Comparison of ENCODE assay signal across 28 cellular contexts in genomic region chr2:231751042-231751815, GRCh38. TPM values are rescaled to one million over a fixed set of nuclear protein-coding genes. Genes with fewer than 3 reads are reported as not detected.
DNase-seq lines count a peak whose midpoint lies in the region; ATAC-seq, FAIRE-seq and TF ChIP-seq lines count a peak whose summit lies in the region.
"Had no signal": no experiment of that assay in that cellular context is flagged by ENCODE, and none has a peak within 500 bp of the region (broad histone marks: within the 10 kb centered on the region; RNA-seq: fewer than 3 reads in every experiment).

No MANE protein-coding gene starts in this region.

- DNase-seq in A549 (ENCODE audit: low read depth in 1 of 2, low spot score in 1 of 2) (no peak), WTC11 (ENCODE audit: low spot score) (no peak), RKO (ENCODE audit: low spot score) (no peak), kidney (no peak), kidney tubule cell (ENCODE audit: low spot score) (no peak)
- DNase-seq: 8988T; AML-193; Caco-2; Calu3; CD4-positive, alpha-beta T cell; CD8-positive, alpha-beta T cell; DMS 273 treated with DMSO at 0.1 percent for 48 hours; DMS153; DMS53; DMS79; DND-41; EL; GDM1 had no signal

- H3K27me3 ChIP-seq in KMS-11 (ENCODE audit: insufficient read depth, low read depth): no peaks in the 10 kb centered on the region
- H3K27me3 ChIP-seq: BLaER1 treated with 17β-estradiol and CSF1 and Interleukin-3, amounts not matched to agents 10 nM and 100 nM had no signal

- H3K9me3 ChIP-seq in A549 (no peaks in the 10 kb centered on the region), HEK293 (ENCODE audit: control insufficient read depth, insufficient read depth, low read depth, low read length) (no peaks in the 10 kb centered on the region), kidney (ENCODE audit: control insufficient read depth in 1 of 2, low read length in 2 of 2) (no peaks in the 10 kb centered on the region)
- H3K9me3 ChIP-seq: Caco-2 had no signal

- H3K4me1 Mint-ChIP-seq in WTC11: peaks cover 10% of the 10 kb centered on the region; the same call in 1 of the 2 replicates
- H3K4me1 Mint-ChIP-seq: B cell had no signal

- no peak for TF ChIP-seq POLR2A in A549 (IDR thresholded peaks at IDR 0.05; ENCODE audit: low read length)

- H2AFZ ChIP-seq in KMS-11 (ENCODE audit: low read depth): no peak overlapping the region

- no peaks in the 10 kb centered on the region for H3K79me2 ChIP-seq in KMS-11 (ENCODE audit: insufficient read depth, low read depth)

- TF ChIP-seq CTCF in A549 (IDR thresholded peaks at IDR 0.05): no peak
- TF ChIP-seq CTCF in HEK293 (tag by site-specific recombination; IDR thresholded peaks at IDR 0.05): no peak
- no peak for TF ChIP-seq CTCF in KMS-11 (conservative IDR thresholded peaks at IDR 0.05; ENCODE audit: low read depth, low read length)
- TF ChIP-seq CTCF in WTC11 (IDR thresholded peaks at IDR 0.05): no peak
- no peak for TF ChIP-seq CTCF in kidney (IDR thresholded peaks at IDR 0.05; ENCODE audit: borderline replicate concordance, extremely low read depth, insufficient read depth)

- H3K36me3 Mint-ChIP-seq in WTC11: no peaks in the 10 kb centered on the region
- H3K36me3 Mint-ChIP-seq: CD8-positive, alpha-beta T cell had no signal

- POLR2A ChIA-PET in A549 (lab: Yijun Ruan, JAX) (no interaction called here), HEK293 (lab: Yijun Ruan, JAX) (no interaction called here), WTC11 (lab: Charles Lee) (no interaction called here)

- WGBS in A549 (ENCODE audit: missing lambda C conversion rate): 84% methylated on average over 4 of the region's 4 CpGs

- no peaks in the 10 kb centered on the region for H3K27me3 Mint-ChIP-seq in WTC11 (ENCODE audit: low read depth)
- H3K27me3 Mint-ChIP-seq: B cell; CD4-positive, alpha-beta T cell had no signal

- ATAC-seq in A549 (no peak), WTC11 (no peak), esophagus mucosa (no peak)
- ATAC-seq: CD8-positive, alpha-beta T cell; GM12878 had no signal

- intact Hi-C loops in kidney (cut with DNase I): no loop called here

- H3K4me3 Mint-ChIP-seq in WTC11: no peak overlapping the region
- H3K4me3 Mint-ChIP-seq: B cell; CD4-positive, alpha-beta T cell; CD8-positive, alpha-beta T cell had no signal

- H3K27ac ChIP-seq in A549 (no peak overlapping the region), HEK293 (ENCODE audit: extremely low read depth, low read depth, low read length) (no peak overlapping the region), KMS-11 (no peak overlapping the region; the same call in 1 of the 2 replicates), kidney (ENCODE audit: low read depth in 2 of 2, low read length in 2 of 2) (no peak overlapping the region)
- H3K27ac ChIP-seq: BLaER1 treated with 17β-estradiol and CSF1 and Interleukin-3, amounts not matched to agents 10 nM and 100 nM; C4-2B had no signal

- H3K36me3 ChIP-seq in HEK293 (ENCODE audit: control insufficient read depth in 2 of 2, insufficient read depth in 1 of 2, low read length in 2 of 2) (no peaks in the 10 kb centered on the region), KMS-11 (ENCODE audit: insufficient read depth) (no peaks in the 10 kb centered on the region), kidney (ENCODE audit: control insufficient read depth in 1 of 2, insufficient read depth in 2 of 2, low read length in 2 of 2) (no peaks in the 10 kb centered on the region)

- H3K27ac Mint-ChIP-seq in WTC11: no peak overlapping the region
- H3K27ac Mint-ChIP-seq: B cell; CD4-positive, alpha-beta T cell; CD8-positive, alpha-beta T cell had no signal

- H3K9ac ChIP-seq in KMS-11 (no peak overlapping the region), kidney (ENCODE audit: low read length in 2 of 2) (no peak overlapping the region)
- H3K9ac ChIP-seq: BLaER1 treated with 17β-estradiol and CSF1 and Interleukin-3, amounts not matched to agents 10 nM and 100 nM had no signal

- H3K4me1 ChIP-seq in A549 (no peaks in the 10 kb centered on the region), HEK293 (ENCODE audit: control insufficient read depth, insufficient read depth, low read length) (no peaks in the 10 kb centered on the region), KMS-11 (ENCODE audit: low read depth, poor library complexity, severe bottlenecking) (peaks cover 39% of the 10 kb centered on the region), kidney (ENCODE audit: control insufficient read depth in 1 of 2, insufficient read depth in 1 of 2, low read depth in 1 of 2, low read length in 2 of 2) (no peaks in the 10 kb centered on the region)
- H3K4me1 ChIP-seq: Caco-2 had no signal

- no peak for TF ChIP-seq EP300 in A549 (IDR thresholded peaks at IDR 0.05)

- no peak overlapping the region for H3K4me3 ChIP-seq in A549
- no peak overlapping the region for H3K4me3 ChIP-seq in HEK293 (ENCODE audit: low read depth, low read length)
- no peak overlapping the region for H3K4me3 ChIP-seq in KMS-11 (IDR thresholded peaks at IDR 0.05; ENCODE audit: insufficient read depth, low read depth, low read length)
- H3K4me3 ChIP-seq in kidney (ENCODE audit: low read length in 2 of 2): no peak overlapping the region
- H3K4me3 ChIP-seq: BLaER1 treated with 17β-estradiol and CSF1 and Interleukin-3, amounts not matched to agents 10 nM and 100 nM; GM12878 had no signal

- FAIRE-seq in A549 (lab: Jason Lieb, UNC) (no peak), kidney (lab: Jason Lieb, UNC) (no peak)
- FAIRE-seq: A204.1, GM12878, GM12892, GM18507 had no signal

- H4K20me1 ChIP-seq in KMS-11 (ENCODE audit: insufficient read depth): no peaks in the 10 kb centered on the region

- no peak for TF ChIP-seq RAD21 in A549 (conservative IDR thresholded peaks at IDR 0.05 in 1 of 2, IDR thresholded peaks at IDR 0.05 in 1 of 2)

- CTCF ChIA-PET in A549 (lab: Yijun Ruan, JAX): interaction anchor here (1.0 to 1.1 kb wide), 4 partner anchors 8 to 103 kb away, joined by 3 to 4 read pairs (median 3); no protein-coding TSS in a partner anchor
- CTCF ChIA-PET in HEK293 (lab: Yijun Ruan, JAX): interaction anchor here (0.7 to 2.0 kb wide), 2 partner anchors 37 to 45 kb away, joined by 3 to 8 read pairs; no protein-coding TSS in a partner anchor
- CTCF ChIA-PET in WTC11 (lab: Charles Lee): interaction anchor here (0.6 kb wide), 2 partner anchors 74 to 233 kb away, joined by 3 read pairs; no protein-coding TSS in a partner anchor

- H3K4me2 ChIP-seq in A549 (no peak overlapping the region), KMS-11 (peak overlapping the region; percentile 29; the same call in 1 of the 2 replicates)

- H3K9me3 Mint-ChIP-seq in WTC11: no peaks in the 10 kb centered on the region; the same call in 1 of the 2 replicates
- H3K9me3 Mint-ChIP-seq: CD4-positive, alpha-beta T cell; CD8-positive, alpha-beta T cell had no signal

TF ChIP-seq in A549, 52 proteins besides CTCF, POLR2A, EP300 and RAD21:
- TF ChIP-seq FOSB (CRISPR knock-in tag; IDR thresholded peaks at IDR 0.05) (no peak), MAFK (IDR thresholded peaks at IDR 0.05; ENCODE audit: partially characterized antibody) (peak; percentile 84)

TF ChIP-seq in HEK293, 187 proteins besides CTCF, POLR2A, EP300 and RAD21:
- TF ChIP-seq ZBTB17 (tag by site-specific recombination; IDR thresholded peaks at IDR 0.05) (no peak), ZNF121 (tag by site-specific recombination; IDR thresholded peaks at IDR 0.05) (0 out of 2 replicates have a peak, but pooled peaks have one; percentile 38)

TF ChIP-seq in WTC11, 78 proteins besides CTCF, POLR2A, EP300 and RAD21:
- peak; percentile 2; the same call in 1 of the 2 replicates for TF ChIP-seq ZNF121 (CRISPR knock-in tag; IDR thresholded peaks at IDR 0.05)
- TF ChIP-seq SMAD4 (CRISPR knock-in tag; IDR thresholded peaks at IDR 0.05): no peak

RNA-seq across cellular contexts. Expression of gene PDE6D, which starts 29.9 kb away (rescaled TPM):
- polyA plus RNA-seq in A549 (2011; rRNA removed): 51.3 and 56.0 TPM in 2 replicates
- polyA plus RNA-seq in A549 (2012; cell fraction: cytosol; rRNA removed): 27.7 and 33.0 TPM in 2 replicates
- polyA plus RNA-seq in A549 (2012; cell fraction: nucleus; rRNA removed): 10.9 and 15.6 TPM in 2 replicates
- polyA plus RNA-seq in A549 (2017; fragmentation: RNase III; extraction: RNeasy Plus Mini Kit Qiagen cat#74134 plus additional on column Dnase treatment): 20.9 to 27.4 TPM (median 27.3 TPM) in 3 replicates
- polyA minus RNA-seq in A549 (2011; rRNA and poly(A)+ RNA removed): 16.4 and 16.9 TPM in 2 replicates
- 30.2 to 32.8 TPM (median 31.4 TPM) in 3 replicates for total RNA-seq in WTC11 (2021)
- total RNA-seq in esophagus mucosa: 18.5 TPM
- 21.7 TPM for total RNA-seq in kidney
- polyA plus RNA-seq in kidney (ENCODE audit: insufficient read depth, low read depth, low replicate concordance): 28.2 TPM

RNA-seq across cellular contexts. Expression of gene COPS7B, which starts 35.0 kb away (rescaled TPM):
- polyA plus RNA-seq in A549 (2011; rRNA removed): 54.9 and 63.4 TPM in 2 replicates
- polyA plus RNA-seq in A549 (2012; cell fraction: cytosol; rRNA removed): 44.1 and 54.5 TPM in 2 replicates
- 76.0 and 92.4 TPM in 2 replicates for polyA plus RNA-seq in A549 (2012; cell fraction: nucleus; rRNA removed)
- polyA plus RNA-seq in A549 (2017; fragmentation: RNase III; extraction: RNeasy Plus Mini Kit Qiagen cat#74134 plus additional on column Dnase treatment): 29.4 to 34.3 TPM (median 33.4 TPM) in 3 replicates
- polyA minus RNA-seq in A549 (2011; rRNA and poly(A)+ RNA removed): 40.7 and 42.0 TPM in 2 replicates
- total RNA-seq in WTC11 (2021): 56.5 to 63.8 TPM (median 57.1 TPM) in 3 replicates
- total RNA-seq in esophagus mucosa: 16.8 TPM
- 33.0 TPM for total RNA-seq in kidney
- polyA plus RNA-seq in kidney (ENCODE audit: insufficient read depth, low read depth, low replicate concordance): 21.9 TPM

RNA-seq across cellular contexts. Expression of gene PTMA, which starts 42.9 kb away (rescaled TPM):
- polyA plus RNA-seq in A549 (2011; rRNA removed) (434 and 1,191 TPM in 2 replicates), A549 (2017; fragmentation: RNase III; extraction: RNeasy Plus Mini Kit Qiagen cat#74134 plus additional on column Dnase treatment) (2,232 to 2,533 TPM (median 2,360 TPM) in 3 replicates), kidney (ENCODE audit: insufficient read depth, low read depth, low replicate concordance) (825 TPM)
- 906 and 1,052 TPM in 2 replicates for polyA plus RNA-seq in A549 (2012; cell fraction: cytosol; rRNA removed)
- polyA plus RNA-seq in A549 (2012; cell fraction: nucleus; rRNA removed): 514 and 638 TPM in 2 replicates
- 113 and 134 TPM in 2 replicates for polyA minus RNA-seq in A549 (2011; rRNA and poly(A)+ RNA removed)
- total RNA-seq in WTC11 (2021) (2,164 to 2,284 TPM (median 2,200 TPM) in 3 replicates), esophagus mucosa (924 TPM), kidney (1,173 TPM)
